13 cellular contexts compared by ENCODE assay signal in the genomic region with DNA sequence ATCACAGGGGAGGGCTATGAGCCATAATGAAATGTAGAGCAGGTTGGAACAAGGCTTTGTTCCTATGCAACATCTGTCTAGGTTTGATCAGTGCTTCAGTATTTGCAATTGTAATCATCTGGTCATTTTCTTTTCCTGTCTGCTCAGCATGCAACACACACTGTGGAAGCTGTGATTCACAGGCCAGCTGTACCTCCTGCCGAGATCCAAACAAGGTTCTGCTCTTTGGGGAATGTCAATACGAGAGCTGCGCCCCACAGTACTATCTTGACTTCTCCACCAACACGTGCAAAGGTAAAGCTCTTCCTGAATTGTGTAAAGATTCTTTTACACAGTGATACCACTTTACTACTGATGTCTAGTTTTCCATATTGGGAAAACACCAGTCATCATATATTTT.
DNase-seq lines count a peak whose midpoint lies in the region; ATAC-seq and TF ChIP-seq lines count a peak whose summit lies in the region.
"Had no signal": no experiment of that assay in that cellular context is flagged by ENCODE, and none has a peak within 500 bp of the region (broad histone marks: within the 10 kb centered on the region; RNA-seq: fewer than 3 reads in every experiment).

No MANE protein-coding gene starts in this region.

- H3K36me3 ChIP-seq in brain microvascular endothelial cell (replicated peaks): no peaks in the 10 kb centered on the region
- H3K36me3 ChIP-seq: transverse colon had no signal

- TF ChIP-seq CTCF in brain microvascular endothelial cell (IDR thresholded peaks at IDR 0.05; ENCODE audit: low read depth, low read length, missing control alignments): no peak

- peak; percentile 58 for DNase-seq in Daoy (ENCODE audit: low read depth)
- DNase-seq in NCI-H146 treated with DMSO at 0.1 percent for 48 hours (lab: John Stamatoyannopoulos, UW; ENCODE audit: unreplicated experiment): peak; percentile 92
- DNase-seq in brain microvascular endothelial cell: peak; percentile 66
- peak; percentile 58 for DNase-seq in iris pigment epithelial cell (ENCODE audit: low read depth)
- no peak for DNase-seq in ecto neural progenitor cell (ENCODE audit: low spot score)
- DNase-seq in KG1 (lab: John Stamatoyannopoulos, UW): no peak
- DNase-seq in NCI-H2196 treated with DMSO at 0.1 percent for 48 hours (lab: John Stamatoyannopoulos, UW; ENCODE audit: unreplicated experiment): no peak
- DNase-seq: activated CD4-positive, alpha-beta T cell treated with anti-CD3 and anti-CD28 coated beads for 48 hours; activated naive CD8-positive, alpha-beta T cell treated with anti-CD3 and anti-CD28 coated beads, Interleukin-2, amount 50 U/mL, for 24 hours; islet precursor cell; NCI-H510A treated with DMSO at 0.1 percent for 48 hours; transverse colon had no signal

- H3K27me3 ChIP-seq in brain microvascular endothelial cell (replicated peaks): no peaks in the 10 kb centered on the region
- H3K27me3 ChIP-seq: transverse colon had no signal

- H3K4me3 ChIP-seq in brain microvascular endothelial cell (ENCODE audit: low read depth, low read length): no peak overlapping the region
- H3K4me3 ChIP-seq: transverse colon had no signal

- in situ Hi-C loops in brain microvascular endothelial cell (cut with HindIII; ENCODE audit: low pct_ligation_motif_present, low sequenced_read_pairs): no loop called here

- H3K27ac ChIP-seq in brain microvascular endothelial cell: no peak overlapping the region
- H3K27ac ChIP-seq: transverse colon had no signal

- no peak for ATAC-seq in GM21737 (IDR thresholded peaks at IDR 0.05; ENCODE audit: unreplicated experiment)
- ATAC-seq: activated naive CD8-positive, alpha-beta T cell treated with anti-CD3 and anti-CD28 coated beads, Interleukin-2, amount 50 U/mL, for 24 hours had no signal

Comparison
In these comparisons a context has a peak if more than half of its experiments do, and no peak if none do; other contexts are left out.
1. DNase-seq: peak in Daoy (single experiment), NCI-H146 treated with DMSO at 0.1 percent for 48 hours (single experiment), brain microvascular endothelial cell (single experiment) and iris pigment epithelial cell (single experiment); none in ecto neural progenitor cell (single experiment), KG1 (single experiment) and NCI-H2196 treated with DMSO at 0.1 percent for 48 hours (single experiment).